ENCODE assay signal across 1 cellular context in genomic region chr3:160449660-160450598, GRCh38.
A peak's percentile ranks its signal among the peaks of the same experiment; 100 is the strongest.
TF ChIP-seq lines count a peak whose summit lies in the region.

TRIM59 (minus strand) TSS chr3:160449786; CDS start chr3:160439183, 10,603 bp downstream.

TF ChIP-seq in HEK293, 187 proteins besides CTCF, POLR2A, EP300 and RAD21 (continued from another document):
- TF ChIP-seq PRDM10 (tag by site-specific recombination; IDR thresholded peaks at IDR 0.05) (peak; percentile 78), ZNF366 (tag by site-specific recombination; conservative IDR thresholded peaks at IDR 0.05) (no peak), KLF1 (tag by site-specific recombination; IDR thresholded peaks at IDR 0.05) (peak; percentile 55), ZNF248 (tag by site-specific recombination; IDR thresholded peaks at IDR 0.05) (no peak), ZNF585B (tag by site-specific recombination; IDR thresholded peaks at IDR 0.05) (no peak), ZNF341 (tag by site-specific recombination; IDR thresholded peaks at IDR 0.05; ENCODE audit: low read depth) (0 out of 2 replicates have a peak, but pooled peaks have one; percentile 60), ZXDB (tag by site-specific recombination; IDR thresholded peaks at IDR 0.05) (peak; percentile 39; the same call in 1 of the 2 replicates), ZNF449 (tag by site-specific recombination; IDR thresholded peaks at IDR 0.05) (peak; percentile 10; the same call in 1 of the 2 replicates), GLIS2 (tag by site-specific recombination; IDR thresholded peaks at IDR 0.05) (peak; percentile 73), INSM2 (tag by site-specific recombination; IDR thresholded peaks at IDR 0.05) (0 out of 2 replicates have a peak, but pooled peaks have one; percentile 36), IKZF3 (tag by site-specific recombination; IDR thresholded peaks at IDR 0.05) (0 out of 2 replicates have a peak, but pooled peaks have one; percentile 32), ZEB2 (tag by site-specific recombination; IDR thresholded peaks at IDR 0.05) (peak; percentile 66), ZNF280C (tag by site-specific recombination; IDR thresholded peaks at IDR 0.05) (no peak), ZNF692 (tag by site-specific recombination; IDR thresholded peaks at IDR 0.05) (peak; percentile 46; the same call in 1 of the 2 replicates), ZNF777 (tag by site-specific recombination; IDR thresholded peaks at IDR 0.05; ENCODE audit: borderline replicate concordance) (0 out of 2 replicates have a peak, but pooled peaks have one; percentile 39), ZNF707 (tag by site-specific recombination; IDR thresholded peaks at IDR 0.05) (no peak), PATZ1 (tag by site-specific recombination; IDR thresholded peaks at IDR 0.05) (0 out of 2 replicates have a peak, but pooled peaks have one; percentile 1), ZNF16 (tag by site-specific recombination; IDR thresholded peaks at IDR 0.05; ENCODE audit: low read depth) (no peak), ZBTB26 (tag by site-specific recombination; optimal IDR thresholded peaks at IDR 0.05) (peak; percentile 56), SP2 (tag by site-specific recombination; IDR thresholded peaks at IDR 0.05) (peak; percentile 77), MEIS1 (CRISPR knock-in tag; IDR thresholded peaks at IDR 0.05; ENCODE audit: borderline replicate concordance) (peak; percentile 88), ZBTB10 (tag by site-specific recombination; IDR thresholded peaks at IDR 0.05) (0 out of 2 replicates have a peak, but pooled peaks have one; percentile 8), ZNF48 (tag by site-specific recombination; IDR thresholded peaks at IDR 0.05) (no peak), PBX3 (CRISPR knock-in tag; IDR thresholded peaks at IDR 0.05) (peak; percentile 98), ZNF10 (tag by site-specific recombination; IDR thresholded peaks at IDR 0.05) (no peak), HOXD13 (CRISPR knock-in tag; IDR thresholded peaks at IDR 0.05; ENCODE audit: borderline replicate concordance) (peak; percentile 93), ZNF596 (tag by site-specific recombination; IDR thresholded peaks at IDR 0.05) (0 out of 2 replicates have a peak, but pooled peaks have one; percentile 18), SETDB1 (IDR thresholded peaks at IDR 0.05; ENCODE audit: insufficient read length, low read length) (peak; percentile 79), ZNF521 (tag by site-specific recombination; IDR thresholded peaks at IDR 0.05) (no peak)
